ENCODE assay signal across 2 cellular contexts in the genomic region with DNA sequence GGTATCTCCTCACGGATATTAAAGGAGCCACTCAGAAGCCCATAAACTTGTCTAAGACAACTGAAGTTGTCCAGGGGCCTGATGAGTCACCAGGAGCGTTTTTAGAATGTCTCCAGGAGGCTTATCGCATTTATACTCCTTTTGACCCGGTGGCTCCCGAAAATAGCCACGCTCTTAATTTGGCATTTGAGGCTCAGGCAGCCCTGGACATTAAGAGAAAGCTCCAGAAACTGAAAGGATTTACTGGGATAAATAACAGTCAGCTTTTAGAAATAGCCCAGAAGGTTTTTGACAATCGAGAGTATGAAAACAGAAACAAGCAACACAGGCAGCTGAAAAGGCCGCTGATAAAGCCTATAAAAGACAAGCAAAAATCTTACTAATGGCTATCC.
TF ChIP-seq lines count a peak whose summit lies in the region.

No MANE protein-coding gene starts in this region.

TF ChIP-seq in HCT116, 20 proteins besides CTCF, POLR2A, EP300 and RAD21:
- no peak for TF ChIP-seq CBX3 (IDR thresholded peaks at IDR 0.05; ENCODE audit: low read depth)
- TF ChIP-seq FOSL1 (IDR thresholded peaks at IDR 0.05; ENCODE audit: low read depth), result no peak
- no peak for TF ChIP-seq TCF7L2 (IDR thresholded peaks at IDR 0.05; ENCODE audit: borderline replicate concordance, extremely low read depth, insufficient read depth, insufficient read length)
- TF ChIP-seq EZH2 (IDR thresholded peaks at IDR 0.05), result no peak
- no peak for TF ChIP-seq SRF (IDR thresholded peaks at IDR 0.05; ENCODE audit: low read depth)
- TF ChIP-seq ZFX (IDR thresholded peaks at IDR 0.05), result no peak
- TF ChIP-seq ZNF274 (IDR thresholded peaks at IDR 0.05; ENCODE audit: low read depth, low read length), result no peak
- no peak for TF ChIP-seq ELF1 (IDR thresholded peaks at IDR 0.05; ENCODE audit: borderline replicate concordance, low read depth)
- TF ChIP-seq YY1 (IDR thresholded peaks at IDR 0.05; ENCODE audit: extremely low read depth, insufficient replicate concordance, low read depth, low read length), result no peak
- TF ChIP-seq SIN3A (IDR thresholded peaks at IDR 0.05; ENCODE audit: low read depth), result no peak
- TF ChIP-seq, protein P1, sequence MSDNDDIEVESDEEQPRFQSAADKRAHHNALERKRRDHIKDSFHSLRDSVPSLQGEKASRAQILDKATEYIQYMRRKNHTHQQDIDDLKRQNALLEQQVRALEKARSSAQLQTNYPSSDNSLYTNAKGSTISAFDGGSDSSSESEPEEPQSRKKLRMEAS (IDR thresholded peaks at IDR 0.05), result no peak
- TF ChIP-seq, protein P2, sequence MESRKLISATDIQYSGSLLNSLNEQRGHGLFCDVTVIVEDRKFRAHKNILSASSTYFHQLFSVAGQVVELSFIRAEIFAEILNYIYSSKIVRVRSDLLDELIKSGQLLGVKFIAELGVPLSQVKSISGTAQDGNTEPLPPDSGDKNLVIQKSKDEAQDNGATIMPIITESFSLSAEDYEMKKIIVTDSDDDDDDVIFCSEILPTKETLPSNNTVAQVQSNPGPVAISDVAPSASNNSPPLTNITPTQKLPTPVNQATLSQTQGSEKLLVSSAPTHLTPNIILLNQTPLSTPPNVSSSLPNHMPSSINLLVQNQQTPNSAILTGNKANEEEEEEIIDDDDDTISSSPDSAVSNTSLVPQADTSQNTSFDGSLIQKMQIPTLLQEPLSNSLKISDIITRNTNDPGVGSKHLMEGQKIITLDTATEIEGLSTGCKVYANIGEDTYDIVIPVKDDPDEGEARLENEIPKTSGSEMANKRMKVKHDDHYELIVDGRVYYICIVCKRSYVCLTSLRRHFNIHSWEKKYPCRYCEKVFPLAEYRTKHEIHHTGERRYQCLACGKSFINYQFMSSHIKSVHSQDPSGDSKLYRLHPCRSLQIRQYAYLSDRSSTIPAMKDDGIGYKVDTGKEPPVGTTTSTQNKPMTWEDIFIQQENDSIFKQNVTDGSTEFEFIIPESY (IDR thresholded peaks at IDR 0.05; ENCODE audit: extremely low read depth, insufficient replicate concordance, low read length), result no peak
- no peak for TF ChIP-seq EZH2phosphoT487 (IDR thresholded peaks at IDR 0.05; ENCODE audit: borderline replicate concordance)
- no peak for TF ChIP-seq POLR2AphosphoS5 (IDR thresholded peaks at IDR 0.05; ENCODE audit: low read depth, low read length)

TF ChIP-seq in K562, 482 proteins besides CTCF, POLR2A, EP300 and RAD21 (continues in another document):
- TF ChIP-seq CLOCK (CRISPR knock-in tag; IDR thresholded peaks at IDR 0.05; ENCODE audit: borderline replicate concordance), result no peak
- TF ChIP-seq ZNF124 (CRISPR knock-in tag; IDR thresholded peaks at IDR 0.05), result no peak
- no peak for TF ChIP-seq CEBPG (CRISPR knock-in tag; IDR thresholded peaks at IDR 0.05)
- TF ChIP-seq CEBPG (tag; conservative IDR thresholded peaks at IDR 0.05 in 1 of 2, IDR thresholded peaks at IDR 0.05 in 1 of 2), result no peak
- TF ChIP-seq SIX5 (IDR thresholded peaks at IDR 0.05; ENCODE audit: borderline replicate concordance in 1 of 2, insufficient read depth in 1 of 2, low read depth in 1 of 2, low read length in 2 of 2), result no peak
- TF ChIP-seq MEIS2 (IDR thresholded peaks at IDR 0.05; ENCODE audit: partially characterized antibody), result peak; percentile 59
- TF ChIP-seq ZNF589 (CRISPR knock-in tag; IDR thresholded peaks at IDR 0.05; ENCODE audit: low read depth), result no peak
- TF ChIP-seq RBM14 (IDR thresholded peaks at IDR 0.05; ENCODE audit: borderline replicate concordance, insufficient read depth, low read depth, low read length), result no peak
- TF ChIP-seq NR2C1 (IDR thresholded peaks at IDR 0.05), result no peak
- no peak for TF ChIP-seq NR2C1 (tag; IDR thresholded peaks at IDR 0.05)
- TF ChIP-seq, protein P3, sequence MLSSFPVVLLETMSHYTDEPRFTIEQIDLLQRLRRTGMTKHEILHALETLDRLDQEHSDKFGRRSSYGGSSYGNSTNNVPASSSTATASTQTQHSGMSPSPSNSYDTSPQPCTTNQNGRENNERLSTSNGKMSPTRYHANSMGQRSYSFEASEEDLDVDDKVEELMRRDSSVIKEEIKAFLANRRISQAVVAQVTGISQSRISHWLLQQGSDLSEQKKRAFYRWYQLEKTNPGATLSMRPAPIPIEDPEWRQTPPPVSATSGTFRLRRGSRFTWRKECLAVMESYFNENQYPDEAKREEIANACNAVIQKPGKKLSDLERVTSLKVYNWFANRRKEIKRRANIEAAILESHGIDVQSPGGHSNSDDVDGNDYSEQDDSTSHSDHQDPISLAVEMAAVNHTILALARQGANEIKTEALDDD (IDR thresholded peaks at IDR 0.05), result peak; percentile 41; the same call in 1 of the 2 replicates
- TF ChIP-seq E2F6 (IDR thresholded peaks at IDR 0.05; ENCODE audit: borderline replicate concordance in 1 of 2, extremely low read depth in 1 of 2, insufficient read depth in 1 of 2, insufficient read length in 1 of 2, low read depth in 1 of 2, low read length in 1 of 2, poor library complexity in 1 of 2, severe bottlenecking in 1 of 2), result peak in 1 of 2 experiments; percentile 45
- no peak for TF ChIP-seq NR1H2 (CRISPR knock-in tag; IDR thresholded peaks at IDR 0.05)
- no peak for TF ChIP-seq TAF15 (IDR thresholded peaks at IDR 0.05; ENCODE audit: low read depth, low read length)
- 0 out of 2 replicates have a peak, but pooled peaks have one; percentile 4 for TF ChIP-seq CREM (IDR thresholded peaks at IDR 0.05; ENCODE audit: low read depth)
- peak in 1 of 2 experiments; percentile 7; a peak in 1 of 4 replicates for TF ChIP-seq MAZ (CRISPR knock-in tag; conservative IDR thresholded peaks at IDR 0.05 in 1 of 2, IDR thresholded peaks at IDR 0.05 in 1 of 2)
- TF ChIP-seq BACH1 (tag; IDR thresholded peaks at IDR 0.05), result peak; percentile 48; the same call in 1 of the 2 replicates
- no peak for TF ChIP-seq ZNF3 (CRISPR knock-in tag; IDR thresholded peaks at IDR 0.05)
- TF ChIP-seq RNF219 (CRISPR knock-in tag; IDR thresholded peaks at IDR 0.05), result no peak
- TF ChIP-seq TFAM (CRISPR knock-in tag; conservative IDR thresholded peaks at IDR 0.05), result no peak
- TF ChIP-seq U2AF2 (optimal IDR thresholded peaks at IDR 0.05; ENCODE audit: low read depth, low read length), result no peak
- TF ChIP-seq SMARCE1 (IDR thresholded peaks at IDR 0.05), result peak; percentile 69; the same call in 1 of the 2 replicates
- TF ChIP-seq ZNF316 (IDR thresholded peaks at IDR 0.05), result no peak
- TF ChIP-seq, protein P4, sequence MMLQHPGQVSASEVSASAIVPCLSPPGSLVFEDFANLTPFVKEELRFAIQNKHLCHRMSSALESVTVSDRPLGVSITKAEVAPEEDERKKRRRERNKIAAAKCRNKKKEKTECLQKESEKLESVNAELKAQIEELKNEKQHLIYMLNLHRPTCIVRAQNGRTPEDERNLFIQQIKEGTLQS (IDR thresholded peaks at IDR 0.05), result peak; percentile 92
- TF ChIP-seq, protein P4 (CRISPR knock-in tag; conservative IDR thresholded peaks at IDR 0.05), result no peak
- no peak for TF ChIP-seq ATF2 (CRISPR knock-in tag; IDR thresholded peaks at IDR 0.05)
- TF ChIP-seq KAT7 (CRISPR knock-in tag; IDR thresholded peaks at IDR 0.05; ENCODE audit: borderline replicate concordance), result no peak
- peak in 1 of 2 experiments; percentile 24; a peak in 1 of 4 replicates for TF ChIP-seq RCOR1 (IDR thresholded peaks at IDR 0.05; ENCODE audit: borderline replicate concordance in 1 of 2, low read depth in 2 of 2, low read length in 2 of 2)
- TF ChIP-seq ZNF766 (CRISPR knock-in tag; conservative IDR thresholded peaks at IDR 0.05), result peak; percentile 92
- TF ChIP-seq, protein P5, sequence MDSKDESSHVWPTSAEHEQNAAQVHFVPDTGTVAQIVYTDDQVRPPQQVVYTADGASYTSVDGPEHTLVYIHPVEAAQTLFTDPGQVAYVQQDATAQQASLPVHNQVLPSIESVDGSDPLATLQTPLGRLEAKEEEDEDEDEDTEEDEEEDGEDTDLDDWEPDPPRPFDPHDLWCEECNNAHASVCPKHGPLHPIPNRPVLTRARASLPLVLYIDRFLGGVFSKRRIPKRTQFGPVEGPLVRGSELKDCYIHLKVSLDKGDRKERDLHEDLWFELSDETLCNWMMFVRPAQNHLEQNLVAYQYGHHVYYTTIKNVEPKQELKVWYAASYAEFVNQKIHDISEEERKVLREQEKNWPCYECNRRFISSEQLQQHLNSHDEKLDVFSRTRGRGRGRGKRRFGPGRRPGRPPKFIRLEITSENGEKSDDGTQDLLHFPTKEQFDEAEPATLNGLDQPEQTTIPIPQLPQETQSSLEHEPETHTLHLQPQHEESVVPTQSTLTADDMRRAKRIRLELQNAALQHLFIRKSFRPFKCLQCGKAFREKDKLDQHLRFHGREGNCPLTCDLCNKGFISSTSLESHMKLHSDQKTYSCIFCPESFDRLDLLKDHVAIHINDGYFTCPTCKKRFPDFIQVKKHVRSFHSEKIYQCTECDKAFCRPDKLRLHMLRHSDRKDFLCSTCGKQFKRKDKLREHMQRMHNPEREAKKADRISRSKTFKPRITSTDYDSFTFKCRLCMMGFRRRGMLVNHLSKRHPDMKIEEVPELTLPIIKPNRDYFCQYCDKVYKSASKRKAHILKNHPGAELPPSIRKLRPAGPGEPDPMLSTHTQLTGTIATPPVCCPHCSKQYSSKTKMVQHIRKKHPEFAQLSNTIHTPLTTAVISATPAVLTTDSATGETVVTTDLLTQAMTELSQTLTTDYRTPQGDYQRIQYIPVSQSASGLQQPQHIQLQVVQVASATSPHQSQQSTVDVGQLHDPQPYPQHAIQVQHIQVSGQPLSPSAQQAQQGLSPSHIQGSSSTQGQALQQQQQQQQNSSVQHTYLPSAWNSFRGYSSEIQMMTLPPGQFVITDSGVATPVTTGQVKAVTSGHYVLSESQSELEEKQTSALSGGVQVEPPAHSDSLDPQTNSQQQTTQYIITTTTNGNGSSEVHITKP (IDR thresholded peaks at IDR 0.05; ENCODE audit: partially characterized antibody), result no peak
- TF ChIP-seq ZNF12 (CRISPR knock-in tag; IDR thresholded peaks at IDR 0.05), result no peak
- no peak for TF ChIP-seq GATAD2B (IDR thresholded peaks at IDR 0.05; ENCODE audit: borderline replicate concordance)
- TF ChIP-seq FOS (IDR thresholded peaks at IDR 0.05; ENCODE audit: extremely low read depth, insufficient read length), result peak; percentile 39
- no peak for TF ChIP-seq ZNF507 (tag; conservative IDR thresholded peaks at IDR 0.05)
- TF ChIP-seq ZNF79 (CRISPR knock-in tag; IDR thresholded peaks at IDR 0.05; ENCODE audit: low read depth), result no peak
- TF ChIP-seq ZNF24 (IDR thresholded peaks at IDR 0.05), result no peak
